ENCODE assay signal across 26 cellular contexts in genomic region chr5:107680799-107681198, GRCh38. TPM values are rescaled to one million over a fixed set of nuclear protein-coding genes. Genes with fewer than 3 reads are reported as not detected.
"Had no signal": no experiment of that assay in that cellular context is flagged by ENCODE, and none has a peak within 500 bp of the region (broad histone marks: within the 10 kb centered on the region; RNA-seq: fewer than 3 reads in every experiment).

No MANE protein-coding gene starts in this region.

- H3K4me3 Mint-ChIP-seq: naive thymus-derived CD8-positive, alpha-beta T cell; nephron; neural crest cell; stimulated activated effector memory CD8-positive, alpha-beta T cell treated with anti-CD3 and anti-CD28 coated beads, Interleukin-12 subunit alpha, Interleukin-12 subunit beta, amount 100 ng/mL, for 72 hours; stimulated activated naive CD8-positive, alpha-beta T cell treated with anti-CD3 and anti-CD28 coated beads, Interleukin-15, Interleukin-2, amounts not matched to agents 100 ng/mL and 50 ng/mL, for 24 hours had no signal

- DNase-seq: islet precursor cell; left ventricle myocardium superior; lower lobe of right lung; mesenchymal stem cell; naive thymus-derived CD8-positive, alpha-beta T cell; nucleus accumbens; pancreas; posterior cingulate gyrus; retina; right cardiac atrium; sigmoid colon; small intestine; spleen; stimulated activated CD4-positive, alpha-beta T cell treated with anti-CD3 and anti-CD28 coated beads, Interleukin-4, amount 100 ng/mL, for 24 hours; stimulated activated naive CD4-positive, alpha-beta T cell; tibial artery; trophoblast cell; upper lobe of right lung had no signal

- H3K27ac ChIP-seq: hepatocyte, lower lobe of right lung, pancreas, prostate gland, sigmoid colon, spleen, suprapubic skin, thoracic aorta, tibial artery, upper lobe of right lung had no signal

- H3K4me3 ChIP-seq: hepatocyte, lower lobe of right lung, pancreas, prostate gland, sigmoid colon, spleen, suprapubic skin, thoracic aorta, tibial artery, upper lobe of right lung had no signal

- H3K9me3 ChIP-seq: lower lobe of right lung, pancreas, prostate gland, sigmoid colon, spleen, suprapubic skin, thoracic aorta, tibial artery, upper lobe of right lung had no signal

- ATAC-seq: left ventricle myocardium superior; lower lobe of right lung; naive thymus-derived CD8-positive, alpha-beta T cell; pancreas; right cardiac atrium; stimulated activated effector memory CD8-positive, alpha-beta T cell treated with anti-CD3 and anti-CD28 coated beads, Interleukin-12 subunit alpha, Interleukin-12 subunit beta, amount 100 ng/mL, for 72 hours; upper lobe of right lung had no signal

- H3K9me3 Mint-ChIP-seq: naive thymus-derived CD8-positive, alpha-beta T cell; neural crest cell; stimulated activated effector memory CD8-positive, alpha-beta T cell treated with anti-CD3 and anti-CD28 coated beads, Interleukin-12 subunit alpha, Interleukin-12 subunit beta, amount 100 ng/mL, for 72 hours; stimulated activated naive CD8-positive, alpha-beta T cell treated with anti-CD3 and anti-CD28 coated beads, Interleukin-15, Interleukin-2, amounts not matched to agents 100 ng/mL and 50 ng/mL, for 24 hours had no signal

- H3K36me3 Mint-ChIP-seq: stimulated activated effector memory CD8-positive, alpha-beta T cell treated with anti-CD3 and anti-CD28 coated beads, Interleukin-12 subunit alpha, Interleukin-12 subunit beta, amount 100 ng/mL, for 72 hours had no signal

- H3K27me3 ChIP-seq: hepatocyte, sigmoid colon, suprapubic skin, tibial artery had no signal

- H3K27ac Mint-ChIP-seq: nephron; stimulated activated effector memory CD8-positive, alpha-beta T cell treated with anti-CD3 and anti-CD28 coated beads, Interleukin-12 subunit alpha, Interleukin-12 subunit beta, amount 100 ng/mL, for 72 hours; stimulated activated naive CD8-positive, alpha-beta T cell treated with anti-CD3 and anti-CD28 coated beads, Interleukin-15, Interleukin-2, amounts not matched to agents 100 ng/mL and 50 ng/mL, for 24 hours had no signal

- H3K36me3 ChIP-seq: lower lobe of right lung, pancreas, prostate gland, sigmoid colon, spleen, suprapubic skin, thoracic aorta, tibial artery, upper lobe of right lung had no signal

- H3K4me1 Mint-ChIP-seq: naive thymus-derived CD8-positive, alpha-beta T cell; nephron; stimulated activated effector memory CD8-positive, alpha-beta T cell treated with anti-CD3 and anti-CD28 coated beads, Interleukin-12 subunit alpha, Interleukin-12 subunit beta, amount 100 ng/mL, for 72 hours had no signal

- H3K4me1 ChIP-seq: lower lobe of right lung, pancreas, prostate gland, sigmoid colon, spleen, suprapubic skin, tibial artery, upper lobe of right lung had no signal

RNA-seq across cellular contexts. Expression of gene EFNA5, which starts 10.1 kb away (rescaled TPM):
- total RNA-seq: naive thymus-derived CD8-positive, alpha-beta T cell had no signal
